Comparison of ENCODE assay signal across 19 cellular contexts in genomic region chr22:19376971-19377370, GRCh38. TPM values are rescaled to one million over a fixed set of nuclear protein-coding genes. Genes with fewer than 3 reads are reported as not detected.
A peak's percentile ranks its signal among the peaks of the same experiment; 100 is the strongest.
DNase-seq lines count a peak whose midpoint lies in the region; ATAC-seq and TF ChIP-seq lines count a peak whose summit lies in the region.
"Had no signal": no experiment of that assay in that cellular context is flagged by ENCODE, and none has a peak within 500 bp of the region (broad histone marks: within the 10 kb centered on the region; RNA-seq: fewer than 3 reads in every experiment).

No MANE protein-coding gene starts in this region.

- no peak for TF ChIP-seq EP300 in sigmoid colon (IDR thresholded peaks at IDR 0.05)

- intact Hi-C loops in sigmoid colon (cut with DNase I): no loop called here

- WGBS in sigmoid colon, 2 donors: 92 to 93% methylated on average over 2 of the region's 2 CpGs

- H3K4me3 ChIP-seq in RWPE2 (ENCODE audit: severe bottlenecking): no peak overlapping the region
- no peak overlapping the region for H3K4me3 ChIP-seq in coronary artery
- no peak overlapping the region for H3K4me3 ChIP-seq in sigmoid colon
- H3K4me3 ChIP-seq: GM23338 had no signal

- TF ChIP-seq CTCF in RWPE2 (IDR thresholded peaks at IDR 0.05; ENCODE audit: poor library complexity, severe bottlenecking) (no peak), coronary artery (IDR thresholded peaks at IDR 0.05) (no peak), sigmoid colon (IDR thresholded peaks at IDR 0.05) (no peak)

- no peaks in the 10 kb centered on the region for H3K27me3 ChIP-seq in RWPE2 (ENCODE audit: insufficient read depth, poor library complexity, severe bottlenecking)
- no peaks in the 10 kb centered on the region for H3K27me3 ChIP-seq in sigmoid colon

- no peak for ATAC-seq in RWPE2 (ENCODE audit: low read depth)
- ATAC-seq: CD8-positive, alpha-beta T cell; GM23338; HCT116 had no signal

- H3K4me1 ChIP-seq in RWPE2 (ENCODE audit: insufficient read depth, poor library complexity, severe bottlenecking) (no peaks in the 10 kb centered on the region), sigmoid colon (no peaks in the 10 kb centered on the region)
- H3K4me1 ChIP-seq: Caco-2 had no signal

- H3K9me3 ChIP-seq in RWPE2 (ENCODE audit: severe bottlenecking) (no peaks in the 10 kb centered on the region), sigmoid colon (no peaks in the 10 kb centered on the region)
- H3K9me3 ChIP-seq: Caco-2 had no signal

- no peak overlapping the region for H3K27ac ChIP-seq in RWPE2 (ENCODE audit: poor library complexity, severe bottlenecking)
- H3K27ac ChIP-seq in coronary artery: no peak overlapping the region
- no peak overlapping the region for H3K27ac ChIP-seq in sigmoid colon

- peaks cover 85% of the 10 kb centered on the region for H3K36me3 ChIP-seq in RWPE2 (ENCODE audit: low read depth)
- H3K36me3 ChIP-seq in sigmoid colon: peaks cover 32 to 82% (median 38%) of the 10 kb centered on the region in 4 donors

- no peak for TF ChIP-seq POLR2A in sigmoid colon (IDR thresholded peaks at IDR 0.05)

- DNase-seq in D341Med (ENCODE audit: low spot score): peak; percentile 9
- peak; percentile 8 for DNase-seq in RWPE2 (ENCODE audit: low spot score)
- DNase-seq in coronary artery (ENCODE audit: low spot score): peak; percentile 54
- DNase-seq in sigmoid colon: peak; percentile 11
- DNase-seq in NOMO-1 treated with dmso at 0.1 percent for 144 hours (lab: John Stamatoyannopoulos, UW; ENCODE audit: unreplicated experiment): no peak
- no peak for DNase-seq in CD1c-positive myeloid dendritic cell (ENCODE audit: extremely low spot score)
- no peak for DNase-seq in T-helper 2 cell
- no peak for DNase-seq in SHP77 (lab: John Stamatoyannopoulos, UW)
- DNase-seq: C1 segment of cervical spinal cord; Caco-2; CD4-positive, CD25-positive, alpha-beta regulatory T cell; CD8-positive, alpha-beta T cell; DMS 273 treated with DMSO at 0.1 percent for 48 hours; DMS79; EL; GDM1; H9 had no signal

RNA-seq across cellular contexts. Expression of gene HIRA, which starts 54.6 kb away (rescaled TPM):
- total RNA-seq in sigmoid colon: 10 to 100 TPM; 11.8 to 18.6 (median 16.0) TPM
- 10 to 100 TPM; 11.1 to 25.0 (median 13.2) TPM for polyA plus RNA-seq in sigmoid colon

RNA-seq across cellular contexts. Expression of gene MRPL40, which starts 55.4 kb away (rescaled TPM):
- total RNA-seq in sigmoid colon: 10 to 100 TPM; 19.5 to 32.3 (median 26.4) TPM
- 10 to 100 TPM; 25.7 to 32.4 (median 30.1) TPM for polyA plus RNA-seq in sigmoid colon

Comparison
In these comparisons a context has a peak if more than half of its experiments do, and no peak if none do; other contexts are left out.
1. DNase-seq: peak in D341Med (single experiment), RWPE2 (single experiment), coronary artery (single experiment) and sigmoid colon (single experiment); none in NOMO-1 treated with dmso at 0.1 percent for 144 hours (single experiment), CD1c-positive myeloid dendritic cell (single experiment), T-helper 2 cell (0 of 5) and SHP77 (0 of 2).